Comparison of ENCODE assay signal across 1 cellular context in the genomic region with DNA sequence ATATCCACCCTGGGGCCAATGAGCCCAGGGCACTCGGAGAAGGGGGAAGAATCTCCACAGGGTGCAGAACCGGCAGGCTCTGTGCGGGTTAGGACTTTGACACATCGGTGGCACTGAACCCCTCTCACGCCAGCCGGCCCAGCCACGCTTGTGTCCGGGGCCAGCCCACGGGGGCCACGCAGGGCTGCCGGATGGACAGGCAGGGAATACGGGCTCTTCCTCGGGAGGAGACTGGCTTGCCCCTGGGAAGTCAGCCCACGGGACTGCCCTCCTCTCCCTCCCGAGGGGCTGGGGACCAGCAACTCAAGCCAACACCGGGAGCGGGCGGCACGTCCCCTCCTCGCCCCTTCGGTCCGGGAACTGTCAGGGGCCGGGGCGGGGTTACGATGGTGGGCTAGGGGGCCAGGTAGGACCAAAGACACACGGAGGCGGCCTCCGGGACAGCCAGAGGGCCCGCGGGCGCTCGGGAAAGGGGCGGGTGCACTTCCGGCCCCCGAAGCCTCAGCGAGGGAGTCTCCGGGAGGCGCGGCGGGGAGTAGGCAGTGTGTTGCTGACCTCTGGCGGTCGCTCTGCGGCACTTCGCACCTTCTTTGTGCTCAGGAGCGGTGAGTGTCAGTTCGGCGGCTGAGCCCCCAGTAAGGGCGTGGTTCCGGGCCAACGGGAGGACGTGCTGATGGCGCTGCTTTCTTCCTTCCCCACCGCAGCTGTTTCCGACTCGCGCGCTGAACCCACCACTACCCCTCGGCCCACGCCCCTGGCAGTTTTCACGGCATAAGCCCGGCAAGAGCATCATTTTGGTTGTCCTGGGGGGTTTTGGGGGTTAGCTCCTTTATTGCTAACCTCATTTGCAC.
A peak's percentile ranks its signal among the peaks of the same experiment; 100 is the strongest.
TF ChIP-seq lines count a peak whose summit lies in the region.

No MANE protein-coding gene starts in this region.

TF ChIP-seq in K562, 482 proteins besides CTCF, POLR2A, EP300 and RAD21 (continued from another document and continues in another):
- TF ChIP-seq, protein P1, sequence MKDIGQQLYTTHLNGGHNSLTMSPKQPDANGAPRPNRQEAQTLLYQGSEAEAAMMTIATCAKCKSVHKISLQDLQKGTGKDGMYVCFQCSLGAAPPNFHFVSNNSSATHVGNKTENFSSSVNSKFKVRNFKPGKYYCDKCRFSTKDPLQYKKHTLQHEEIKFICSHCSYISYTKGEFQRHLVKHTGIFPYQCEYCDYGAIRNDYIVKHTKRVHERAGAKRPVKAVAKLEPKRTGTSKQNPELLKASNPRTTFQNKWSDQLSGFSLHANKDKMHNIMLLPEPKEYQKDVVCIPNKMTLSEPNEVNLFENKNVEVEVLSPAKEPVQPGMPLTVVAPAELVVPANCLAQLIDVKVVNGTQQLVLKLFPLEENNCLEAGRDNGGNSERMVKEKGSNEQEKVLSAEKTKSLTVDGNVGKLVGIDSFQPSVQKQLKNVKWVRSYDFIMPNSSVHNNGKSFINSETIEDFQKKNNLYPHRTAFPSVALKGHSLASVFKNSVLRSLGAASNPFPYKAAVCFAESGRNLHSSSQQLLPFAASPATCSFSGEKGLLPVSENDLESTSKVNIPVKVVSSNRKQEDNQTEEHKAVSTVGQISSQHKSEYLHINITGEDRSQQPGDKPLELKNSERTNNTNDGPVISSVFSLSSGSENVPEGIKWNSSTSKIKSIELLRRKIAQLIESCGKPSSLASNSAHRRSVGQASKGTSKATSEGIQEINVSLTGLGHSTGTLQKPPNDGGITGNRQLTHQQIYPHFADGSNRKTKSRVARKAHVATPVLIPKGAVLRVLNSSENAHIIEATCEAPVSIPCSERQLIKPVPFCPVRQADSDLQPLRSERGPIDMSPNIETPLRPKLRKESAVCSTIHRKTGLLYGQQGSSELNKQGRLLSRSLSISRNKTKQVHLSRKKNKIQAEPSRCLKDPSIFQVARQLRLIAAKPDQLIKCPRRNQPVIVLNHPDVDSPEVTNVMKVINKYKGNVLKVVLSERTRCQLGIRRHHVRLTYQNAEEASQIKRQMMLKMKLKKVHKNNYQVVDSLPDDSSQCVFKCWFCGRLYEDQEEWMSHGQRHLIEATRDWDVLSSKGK (CRISPR knock-in tag; IDR thresholded peaks at IDR 0.05) = no peak
- TF ChIP-seq ZNF263 (CRISPR knock-in tag; IDR thresholded peaks at IDR 0.05; ENCODE audit: borderline replicate concordance) (peak; percentile 67; the same call in 1 of the 2 replicates), POLR2H (tag; IDR thresholded peaks at IDR 0.05; ENCODE audit: low read depth) (no peak), HDAC2 (IDR thresholded peaks at IDR 0.05) (no peak), ZNF146 (CRISPR knock-in tag; IDR thresholded peaks at IDR 0.05; ENCODE audit: unreplicated experiment) (no peak), GTF2A2 (tag; IDR thresholded peaks at IDR 0.05) (no peak), GATAD2A (IDR thresholded peaks at IDR 0.05) (0 out of 2 replicates have a peak, but pooled peaks have one; percentile 42), CBX1 (IDR thresholded peaks at IDR 0.05; ENCODE audit: low read depth) (0 out of 2 replicates have a peak, but pooled peaks have one; percentile 5), NFIX (CRISPR knock-in tag; IDR thresholded peaks at IDR 0.05; ENCODE audit: low read depth) (no peak), ZNF277 (CRISPR knock-in tag; IDR thresholded peaks at IDR 0.05; ENCODE audit: borderline replicate concordance) (no peak), RB1 (IDR thresholded peaks at IDR 0.05; ENCODE audit: low read depth) (peak; percentile 94), ELF4 (CRISPR knock-in tag; IDR thresholded peaks at IDR 0.05) (0 out of 2 replicates have a peak, but pooled peaks have one; percentile 42), ARID2 (IDR thresholded peaks at IDR 0.05) (peak; percentile 96; the same call in 1 of the 2 replicates), ZNF354B (CRISPR knock-in tag; IDR thresholded peaks at IDR 0.05) (no peak), SMAD4 (CRISPR knock-in tag; conservative IDR thresholded peaks at IDR 0.05) (0 out of 2 replicates have a peak, but pooled peaks have one; percentile 50), KLF6 (CRISPR knock-in tag; IDR thresholded peaks at IDR 0.05; ENCODE audit: borderline replicate concordance) (peak; percentile 72; the same call in 1 of the 2 replicates), MEF2D (tag; conservative IDR thresholded peaks at IDR 0.05; ENCODE audit: low read depth) (no peak), NEUROD1 (IDR thresholded peaks at IDR 0.05; ENCODE audit: borderline replicate concordance, low read depth, low read length, partially characterized antibody) (no peak), ZBTB34 (CRISPR knock-in tag; IDR thresholded peaks at IDR 0.05) (no peak), XRCC3 (IDR thresholded peaks at IDR 0.05) (no peak), TCFL5 (CRISPR knock-in tag; conservative IDR thresholded peaks at IDR 0.05) (no peak), KLF1 (tag; IDR thresholded peaks at IDR 0.05) (peak; percentile 89), CBX5 (IDR thresholded peaks at IDR 0.05; ENCODE audit: borderline replicate concordance, low read depth) (no peak), ZNF407 (IDR thresholded peaks at IDR 0.05; ENCODE audit: low read depth) (no peak), ETV1 (tag; conservative IDR thresholded peaks at IDR 0.05; ENCODE audit: low read depth) (peak; percentile 93), ZNF274 (IDR thresholded peaks at IDR 0.05; ENCODE audit: borderline replicate concordance, low read depth, low read length) (no peak), POLR2AphosphoS5 (IDR thresholded peaks at IDR 0.05; ENCODE audit: control insufficient read depth, insufficient read depth, low read depth, low read length) (no peak), PTTG1 (tag; IDR thresholded peaks at IDR 0.05; ENCODE audit: low read depth) (no peak), SRF (CRISPR knock-in tag; IDR thresholded peaks at IDR 0.05) (peak in 1 of 2 experiments; percentile 70; a peak in 1 of 4 replicates), SMARCA4 (IDR thresholded peaks at IDR 0.05) (0 out of 2 replicates have a peak, but pooled peaks have one; percentile 43)
- TF ChIP-seq, protein P2, sequence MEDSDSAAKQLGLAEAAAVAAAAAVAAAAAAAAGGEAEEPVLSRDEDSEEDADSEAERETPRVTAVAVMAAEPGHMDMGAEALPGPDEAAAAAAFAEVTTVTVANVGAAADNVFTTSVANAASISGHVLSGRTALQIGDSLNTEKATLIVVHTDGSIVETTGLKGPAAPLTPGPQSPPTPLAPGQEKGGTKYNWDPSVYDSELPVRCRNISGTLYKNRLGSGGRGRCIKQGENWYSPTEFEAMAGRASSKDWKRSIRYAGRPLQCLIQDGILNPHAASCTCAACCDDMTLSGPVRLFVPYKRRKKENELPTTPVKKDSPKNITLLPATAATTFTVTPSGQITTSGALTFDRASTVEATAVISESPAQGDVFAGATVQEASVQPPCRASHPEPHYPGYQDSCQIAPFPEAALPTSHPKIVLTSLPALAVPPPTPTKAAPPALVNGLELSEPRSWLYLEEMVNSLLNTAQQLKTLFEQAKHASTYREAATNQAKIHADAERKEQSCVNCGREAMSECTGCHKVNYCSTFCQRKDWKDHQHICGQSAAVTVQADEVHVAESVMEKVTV (CRISPR knock-in tag; IDR thresholded peaks at IDR 0.05) = peak; percentile 99
- TF ChIP-seq, protein P3, sequence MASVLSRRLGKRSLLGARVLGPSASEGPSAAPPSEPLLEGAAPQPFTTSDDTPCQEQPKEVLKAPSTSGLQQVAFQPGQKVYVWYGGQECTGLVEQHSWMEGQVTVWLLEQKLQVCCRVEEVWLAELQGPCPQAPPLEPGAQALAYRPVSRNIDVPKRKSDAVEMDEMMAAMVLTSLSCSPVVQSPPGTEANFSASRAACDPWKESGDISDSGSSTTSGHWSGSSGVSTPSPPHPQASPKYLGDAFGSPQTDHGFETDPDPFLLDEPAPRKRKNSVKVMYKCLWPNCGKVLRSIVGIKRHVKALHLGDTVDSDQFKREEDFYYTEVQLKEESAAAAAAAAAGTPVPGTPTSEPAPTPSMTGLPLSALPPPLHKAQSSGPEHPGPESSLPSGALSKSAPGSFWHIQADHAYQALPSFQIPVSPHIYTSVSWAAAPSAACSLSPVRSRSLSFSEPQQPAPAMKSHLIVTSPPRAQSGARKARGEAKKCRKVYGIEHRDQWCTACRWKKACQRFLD (CRISPR knock-in tag; IDR thresholded peaks at IDR 0.05) = no peak
